In the genomic region with DNA sequence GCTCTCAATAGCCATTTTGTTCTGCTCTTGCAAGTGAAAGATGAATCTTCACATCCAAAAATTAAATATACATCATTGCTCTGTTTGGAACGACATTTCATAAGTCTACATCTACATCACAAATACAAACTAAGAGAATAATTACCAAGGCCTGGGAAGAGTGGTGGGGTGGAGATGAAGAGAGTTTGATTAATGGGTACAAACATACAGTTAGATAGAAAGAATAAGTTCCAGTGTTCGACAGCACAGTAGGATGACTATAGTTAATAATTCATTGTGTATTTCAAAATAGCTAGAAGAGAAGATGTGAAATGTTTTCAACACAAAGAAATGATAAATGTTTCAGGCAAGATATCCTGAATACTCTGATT, we compare ENCODE assay signal across 17 cellular contexts. TPM values are rescaled to one million over a fixed set of nuclear protein-coding genes. Genes with fewer than 3 reads are reported as not detected.
DNase-seq lines count a peak whose midpoint lies in the region; ATAC-seq, FAIRE-seq and TF ChIP-seq lines count a peak whose summit lies in the region.
"Had no signal": no experiment of that assay in that cellular context is flagged by ENCODE, and none has a peak within 500 bp of the region (broad histone marks: within the 10 kb centered on the region; RNA-seq: fewer than 3 reads in every experiment).

No MANE protein-coding gene starts in this region.

- no peak for TF ChIP-seq POLR2A in HepG2 (IDR thresholded peaks at IDR 0.05; ENCODE audit: insufficient read depth in 1 of 2, low read depth in 2 of 2, low read length in 2 of 2)
- TF ChIP-seq POLR2A in right lobe of liver (IDR thresholded peaks at IDR 0.05), result no peak

- H3K9me3 Mint-ChIP-seq in natural killer cell, result no peaks in the 10 kb centered on the region

- TF ChIP-seq CTCF in HepG2 (CRISPR knock-in tag; IDR thresholded peaks at IDR 0.05), result no peak
- TF ChIP-seq CTCF in right lobe of liver (IDR thresholded peaks at IDR 0.05), result no peak
- no peak for TF ChIP-seq CTCF in Panc1 (IDR thresholded peaks at IDR 0.05)
- no peak for TF ChIP-seq CTCF in hepatocyte (IDR thresholded peaks at IDR 0.05; ENCODE audit: poor library complexity)
- no peak for TF ChIP-seq CTCF in natural killer cell (IDR thresholded peaks at IDR 0.05)

- TSS peak; percentile 95 for BruUV-seq in HepG2 (replicated peaks; lab: Mats Ljungman, UMichigan)
- BruUV-seq in Panc1 (replicated peaks; lab: Mats Ljungman, UMichigan), result no TSS peak

- POLR2A ChIA-PET in HepG2 (lab: Yijun Ruan, JAX), result interaction anchor here (0.9 to 3.9 kb wide), 5 partner anchors 11 to 44 kb away, joined by 3 to 45 read pairs (median 10); partner anchors contain the start of gene CAP2
- POLR2A ChIA-PET in Panc1 (lab: Charles Lee), result interaction anchor here (0.7 to 1.4 kb wide), 2 partner anchors 11 to 32 kb away, joined by 3 to 5 read pairs; no protein-coding TSS in a partner anchor

- no peaks in the 10 kb centered on the region for H3K36me3 ChIP-seq in HepG2 (replicated peaks in 1 of 2; ENCODE audit: control insufficient read depth in 1 of 2, insufficient read depth in 2 of 2, low read length in 2 of 2)
- no peaks in the 10 kb centered on the region for H3K36me3 ChIP-seq in right lobe of liver
- no peaks in the 10 kb centered on the region for H3K36me3 ChIP-seq in Panc1 (ENCODE audit: control insufficient read depth, insufficient read depth, low read length)
- H3K36me3 ChIP-seq in hepatocyte (replicated peaks; ENCODE audit: insufficient read depth, low read depth), result no peaks in the 10 kb centered on the region

- FAIRE-seq in HepG2 (lab: Jason Lieb, UNC), result no peak
- FAIRE-seq: D721Med, GM18507 had no signal

- no peaks in the 10 kb centered on the region for H3K4me1 Mint-ChIP-seq in natural killer cell
- H3K4me1 Mint-ChIP-seq: CD4-positive, alpha-beta memory T cell had no signal

- intact Hi-C loops in HepG2 (cut with micrococcal nuclease; ENCODE audit: unreplicated experiment) (loop anchor here (2.0 kb wide), 1 partner anchor 37 kb away; the partner anchor contains the start of gene CAP2), right lobe of liver (cut with DNase I) (no loop called here), Panc1 (cut with micrococcal nuclease; ENCODE audit: unreplicated experiment) (no loop called here), natural killer cell (cut with micrococcal nuclease) (no loop called here), cardiac septum (cut with DNase I) (no loop called here)

- in situ Hi-C loops in HepG2 (cut with HindIII; ENCODE audit: extremely low pct_ligation_motif_present, low pct_unique_long_range_greater_than_20kb), result no loop called here
- in situ Hi-C loops in Panc1 (cut with HindIII; ENCODE audit: low pct_unique_long_range_greater_than_20kb, low sequenced_read_pairs), result no loop called here

- CTCF ChIA-PET in HepG2 (lab: Yijun Ruan, JAX; ENCODE audit: low intra/inter-chr PET ratio, low total read pairs), result interaction anchor here (1.2 kb wide), 1 partner anchor 112 kb away, joined by 3 read pairs; no protein-coding TSS in a partner anchor
- CTCF ChIA-PET in Panc1 (lab: Charles Lee), result interaction anchor here (0.6 kb wide), 1 partner anchor 42 kb away, joined by 3 read pairs; no protein-coding TSS in a partner anchor

- no peaks in the 10 kb centered on the region for H3K9me2 ChIP-seq in hepatocyte (replicated peaks; ENCODE audit: insufficient read depth)

- H3K27ac ChIP-seq in HepG2 (ENCODE audit: extremely low read length, insufficient read depth, low read length) (peak overlapping the region; percentile 82), right lobe of liver (no peak overlapping the region), Panc1 (ENCODE audit: low read length) (peak overlapping the region; percentile 36; the same call in 1 of the 2 replicates), hepatocyte (no peak overlapping the region)
- H3K27ac ChIP-seq: 22Rv1, C4-2B, GM23248 had no signal

- no peaks in the 10 kb centered on the region for H3K36me3 Mint-ChIP-seq in natural killer cell
- H3K36me3 Mint-ChIP-seq: CD4-positive, alpha-beta memory T cell had no signal

- 7% methylated on average over 2 of the region's 2 CpGs for WGBS in HepG2 (ENCODE audit: low lambda C conversion rate)
- 76% methylated on average over 2 of the region's 2 CpGs for WGBS in right lobe of liver (ENCODE audit: insufficient coverage, low coverage, low lambda C conversion rate, missing lambda C conversion rate)
- 100% methylated on average over 2 of the region's 2 CpGs for WGBS in hepatocyte (ENCODE audit: low lambda C conversion rate, missing lambda C conversion rate)

- TF ChIP-seq RAD21 in HepG2 (CRISPR knock-in tag; IDR thresholded peaks at IDR 0.05), result no peak

- H4K20me1 ChIP-seq in HepG2 (ENCODE audit: insufficient read depth, low read length) (no peaks in the 10 kb centered on the region), hepatocyte (ENCODE audit: insufficient read depth, poor library complexity, severe bottlenecking) (no peaks in the 10 kb centered on the region)

- H3K4me3 Mint-ChIP-seq in natural killer cell, result no peak overlapping the region
- H3K4me3 Mint-ChIP-seq: CD4-positive, alpha-beta memory T cell had no signal

- peak overlapping the region; percentile 56 for H3K9ac ChIP-seq in HepG2 (ENCODE audit: insufficient read depth, low read depth, low read length)
- H3K9ac ChIP-seq: GM23248 had no signal

- H3K27me3 Mint-ChIP-seq in natural killer cell (ENCODE audit: low read depth in 2 of 2), result peaks cover 0 to 4% of the 10 kb centered on the region in 2 donors

- H3K4me1 ChIP-seq in HepG2 (ENCODE audit: insufficient read depth, low read length) (peaks cover 78% of the 10 kb centered on the region), right lobe of liver (no peaks in the 10 kb centered on the region), Panc1 (ENCODE audit: control insufficient read depth, insufficient read depth, low read length) (0 out of 2 replicates have a peak, but pooled peaks cover 7% of the 10 kb centered on the region), hepatocyte (ENCODE audit: insufficient read depth) (no peaks in the 10 kb centered on the region)

- H3K27me3 ChIP-seq in HepG2 (ENCODE audit: control insufficient read depth in 1 of 2, insufficient read depth in 2 of 2, low read length in 2 of 2) (no peaks in the 10 kb centered on the region), right lobe of liver (no peaks in the 10 kb centered on the region), Panc1 (ENCODE audit: control insufficient read depth, insufficient read depth, low read length) (no peaks in the 10 kb centered on the region), hepatocyte (no peaks in the 10 kb centered on the region)

- DNase-seq in HepG2 (ENCODE audit: low spot score), result no peak
- DNase-seq in right lobe of liver, result no peak
- no peak for DNase-seq in Panc1 (ENCODE audit: low read depth, low spot score)
- DNase-seq in hepatocyte (ENCODE audit: low spot score), result no peak
- DNase-seq in AG08395 (ENCODE audit: low spot score), result no peak
- DNase-seq in natural killer cell, result no peak
- DNase-seq in NCI-H345 treated with DMSO at 0.1 percent for 48 hours (lab: John Stamatoyannopoulos, UW; ENCODE audit: unreplicated experiment), result no peak
- DNase-seq in cardiac septum (ENCODE audit: low spot score), result no peak
- DNase-seq: CD4-positive, alpha-beta memory T cell; DMS153; DND-41; KBM-7 had no signal

- peak overlapping the region; percentile 64 for H3K4me2 ChIP-seq in HepG2 (ENCODE audit: low read depth, low read length)
- peak overlapping the region; percentile 4 for H3K4me2 ChIP-seq in hepatocyte

- ATAC-seq in HepG2 (peak; percentile 15), right lobe of liver (no peak), Panc1 (no peak), natural killer cell (no peak)

- TF ChIP-seq EP300 in HepG2 (IDR thresholded peaks at IDR 0.05; ENCODE audit: low read depth in 2 of 2, low read length in 2 of 2) (no peak), HepG2 (CRISPR knock-in tag; IDR thresholded peaks at IDR 0.05; ENCODE audit: borderline replicate concordance) (no peak)

- H3K79me2 ChIP-seq in HepG2 (ENCODE audit: insufficient read depth, low read length) (no peaks in the 10 kb centered on the region), hepatocyte (no peaks in the 10 kb centered on the region)

- H3K4me3 ChIP-seq in HepG2 (replicated peaks in 1 of 3; ENCODE audit: insufficient read depth in 1 of 3, low read depth in 2 of 3, low read length in 3 of 3) (peak overlapping the region in 2 of 3 experiments; percentile 0 to 31; a peak in 2 of 6 replicates), right lobe of liver (no peak overlapping the region), Panc1 (ENCODE audit: low read depth in 2 of 2, low read length in 2 of 2) (no peak overlapping the region), hepatocyte (no peak overlapping the region)
- H3K4me3 ChIP-seq: GM23248 had no signal

- no peak overlapping the region for H3K27ac Mint-ChIP-seq in natural killer cell
- H3K27ac Mint-ChIP-seq: CD4-positive, alpha-beta memory T cell had no signal

- H2AFZ ChIP-seq in HepG2 (ENCODE audit: low read length), result no peak overlapping the region
- no peak overlapping the region for H2AFZ ChIP-seq in hepatocyte
- H2AFZ ChIP-seq: GM23248 had no signal

- H3K9me3 ChIP-seq in HepG2 (ENCODE audit: low read length), result no peaks in the 10 kb centered on the region
- H3K9me3 ChIP-seq in right lobe of liver, result no peaks in the 10 kb centered on the region
- no peaks in the 10 kb centered on the region for H3K9me3 ChIP-seq in Panc1 (ENCODE audit: control insufficient read depth, insufficient read depth, low read depth, low read length)
- H3K9me3 ChIP-seq in hepatocyte (ENCODE audit: low read depth), result no peaks in the 10 kb centered on the region

RNA-seq across cellular contexts. Expression of gene CAP2, which starts 38.0 kb away (rescaled TPM):
- total RNA-seq in HepG2 (2016; rRNA removed; fragmentation: Illumina TruSeq; extraction: Trizol) (7.9 and 8.8 TPM in 2 replicates), right lobe of liver (1 to 10 TPM; 2.1 to 7.4 (median 6.1) TPM), Panc1 (2021; ENCODE audit: unreplicated experiment) (37.0 TPM), hepatocyte (6.5 and 8.1 TPM in 2 replicates), natural killer cell (not detected), cardiac septum (120 TPM)
- total RNA-seq in HepG2 (2016; cell fraction: cytosol; rRNA removed; fragmentation: Illumina TruSeq; extraction: Trizol; ENCODE audit: low read depth), result 1.9 TPM in 2 replicates
- 6.6 and 7.6 TPM in 2 replicates for total RNA-seq in HepG2 (2016; cell fraction: insoluble cytoplasmic fraction; rRNA removed; fragmentation: Illumina TruSeq; extraction: Trizol)
- total RNA-seq in HepG2 (2016; cell fraction: membrane; rRNA removed; fragmentation: Illumina TruSeq; extraction: Trizol), result 3.4 and 4.3 TPM in 2 replicates
- 6.9 and 9.0 TPM in 2 replicates for total RNA-seq in HepG2 (2016; cell fraction: nucleus; rRNA removed; fragmentation: Illumina TruSeq; extraction: Trizol)
- polyA plus RNA-seq in HepG2 (2011; rRNA removed) (35.7 and 53.1 TPM in 2 replicates), hepatocyte (8.7 and 13.5 TPM in 2 replicates)
- polyA plus RNA-seq in HepG2 (2011; cell fraction: cytosol; rRNA removed), result 24.4 and 25.6 TPM in 2 replicates
- polyA plus RNA-seq in HepG2 (2011; cell fraction: nucleus; rRNA removed), result 50.2 and 52.1 TPM in 2 replicates
- polyA plus RNA-seq in HepG2 (2012), result 29.4 and 36.2 TPM in 2 replicates
- polyA plus RNA-seq in HepG2 (2016; cell fraction: cytosol; fragmentation: Illumina TruSeq; extraction: Trizol; ENCODE audit: low read depth), result 0.93 and 1.5 TPM in 2 replicates
- polyA plus RNA-seq in HepG2 (2016; cell fraction: insoluble cytoplasmic fraction; fragmentation: Illumina TruSeq; extraction: Trizol; ENCODE audit: low read depth), result 11.5 and 12.1 TPM in 2 replicates
- 2.0 and 2.6 TPM in 2 replicates for polyA plus RNA-seq in HepG2 (2016; cell fraction: membrane; fragmentation: Illumina TruSeq; extraction: Trizol; ENCODE audit: low read depth)
- 17.9 and 19.7 TPM in 2 replicates for polyA plus RNA-seq in HepG2 (2016; cell fraction: nucleus; fragmentation: Illumina TruSeq; extraction: Trizol; ENCODE audit: insufficient read depth, low read depth)
- 15.5 and 33.6 TPM in 2 replicates for polyA minus RNA-seq in HepG2 (2011; rRNA and poly(A)+ RNA removed; ENCODE audit: low replicate concordance)
- polyA minus RNA-seq in HepG2 (2011; cell fraction: cytosol; rRNA and poly(A)+ RNA removed), result 26.6 and 28.9 TPM in 2 replicates
- 42.9 and 47.0 TPM in 2 replicates for polyA minus RNA-seq in HepG2 (2011; cell fraction: nucleus; rRNA and poly(A)+ RNA removed)
- polyA plus RNA-seq in Panc1 (2012; ENCODE audit: insufficient read length), result 46.3 TPM
- total RNA-seq: CD4-positive, alpha-beta memory T cell had no signal
- polyA plus RNA-seq: CD4-positive, alpha-beta memory T cell had no signal

Comparison
In these comparisons a context has a peak if more than half of its experiments do, and no peak if none do; other contexts are left out.
1. H3K27ac ChIP-seq: peak in HepG2 (single experiment) and Panc1 (single experiment); none in right lobe of liver (0 of 3) and hepatocyte (single experiment).
2. H3K4me3 ChIP-seq: peak in HepG2 (2 of 3); none in right lobe of liver (0 of 3), Panc1 (0 of 2) and hepatocyte (single experiment).